In genomic region chr3:981156-981555, GRCh38 we compare ENCODE assay signal across 41 cellular contexts.
"Had no signal": no experiment of that assay in that cellular context is flagged by ENCODE, and none has a peak within 500 bp of the region (broad histone marks: within the 10 kb centered on the region; RNA-seq: fewer than 3 reads in every experiment).

No MANE protein-coding gene starts in this region.

- H3K9me3 ChIP-seq: adrenal gland, ascending aorta, body of pancreas had no signal

- H3K27ac Mint-ChIP-seq: activated naive CD4-positive, alpha-beta T cell treated with anti-CD3 and anti-CD28 coated beads for 36 hours; activated naive CD4-positive, alpha-beta T cell treated with anti-CD3 and anti-CD28 coated beads, Interleukin-2, amount 10 ng/mL, durations not matched to agents 7 days and 5 days; activated naive CD4-positive, alpha-beta T cell treated with anti-CD3 and anti-CD28 coated beads, Interleukin-2, amount 50 U/mL, for 24 hours; activated naive CD4-positive, alpha-beta T cell treated with anti-CD3 and anti-CD28 coated beads, Interleukin-2, amount 50 U/mL, for 72 hours; activated naive CD8-positive, alpha-beta T cell; activated naive CD8-positive, alpha-beta T cell treated with anti-CD3 and anti-CD28 coated beads for 36 hours; activated naive CD8-positive, alpha-beta T cell treated with anti-CD3 and anti-CD28 coated beads, Interleukin-2, amount 10 ng/mL, durations not matched to agents 7 days and 5 days; activated naive CD8-positive, alpha-beta T cell treated with anti-CD3 and anti-CD28 coated beads, Interleukin-2, amount 50 U/mL, for 24 hours; activated T-cell treated with anti-CD3 and anti-CD28 coated beads, Interleukin-2, amount 50 U/mL, for 24 hours; activated T-cell treated with anti-CD3 and anti-CD28 coated beads, Interleukin-2, amount 50 U/mL, for 72 hours; activated T-helper 1 cell treated with anti-CD3 and anti-CD28 coated beads, Interleukin-12 subunit alpha, Interleukin-12 subunit beta, Interleukin-2, Interleukin-4 antibody, amounts not matched to agents 30 ng/mL and 10 ng/mL and 1 ng/mL, durations not matched to agents 14 hours and 24 hours and 36 hours; activated T-helper 17 cell treated with anti-CD3 and anti-CD28 coated beads, Interleukin-2, amount 50 U/mL, for 72 hours; activated T-helper 2 cell treated with anti-CD3 and anti-CD28 coated beads, Interferon-gamma antibody, Interleukin-2, Interleukin-4, amounts not matched to agents 10 μg/mL and 5 μg/mL and 100 μg/mL, durations not matched to agents 14 hours and 24 hours and 36 hours; brain had no signal

- DNase-seq: activated effector memory CD4-positive, alpha-beta T cell treated with anti-CD3 and anti-CD28 coated beads, Interleukin-2, amount 50 U/mL, for 16 hours; activated effector memory CD4-positive, alpha-beta T cell treated with Interleukin-2 at 50 U/mL for 16 hours; activated gamma-delta T cell; activated gamma-delta T cell treated with Interleukin-2 at 50 U/mL for 16 hours; activated naive CD4-positive, alpha-beta T cell; activated naive CD4-positive, alpha-beta T cell treated with anti-CD3 and anti-CD28 coated beads for 36 hours; activated naive CD4-positive, alpha-beta T cell treated with anti-CD3 and anti-CD28 coated beads, Interleukin-2, amount 10 ng/mL, durations not matched to agents 7 days and 5 days; activated naive CD4-positive, alpha-beta T cell treated with anti-CD3 and anti-CD28 coated beads, Interleukin-2, amount 50 U/mL, for 16 hours; activated naive CD4-positive, alpha-beta T cell treated with Interleukin-2 at 50 U/mL for 16 hours; activated naive CD8-positive, alpha-beta T cell treated with anti-CD3 and anti-CD28 coated beads for 36 hours; activated naive CD8-positive, alpha-beta T cell treated with anti-CD3 and anti-CD28 coated beads, Interleukin-2, amount 10 ng/mL, durations not matched to agents 7 days and 5 days; activated naive CD8-positive, alpha-beta T cell treated with anti-CD3 and anti-CD28 coated beads, Interleukin-2, amount 50 U/mL, for 24 hours; activated T-cell treated with anti-CD3 and anti-CD28 coated beads for 4 hours; activated T-cell treated with anti-CD3 and anti-CD28 coated beads, Interleukin-2, amount 50 U/mL, for 1 hour; activated T-cell treated with anti-CD3 and anti-CD28 coated beads, Interleukin-2, amount 50 U/mL, for 24 hours; activated T-cell treated with anti-CD3 and anti-CD28 coated beads, Interleukin-2, amount 50 U/mL, for 4 hours; activated T-cell treated with anti-CD3 and anti-CD28 coated beads, Interleukin-2, amount 50 U/mL, for 48 hours; activated T-cell treated with anti-CD3 and anti-CD28 coated beads, Interleukin-2, amount 50 U/mL, for 72 hours; adrenal gland; amniotic stem cell; amygdala; anterior cingulate cortex; aorta; body of pancreas; brain microvascular endothelial cell; caudate nucleus; central memory CD4-positive, alpha-beta T cell; cerebellar nuclear complex had no signal

- H3K4me3 Mint-ChIP-seq: activated naive CD4-positive, alpha-beta T cell treated with anti-CD3 and anti-CD28 coated beads for 36 hours; activated naive CD4-positive, alpha-beta T cell treated with anti-CD3 and anti-CD28 coated beads, Interleukin-2, amount 10 ng/mL, durations not matched to agents 7 days and 5 days; activated naive CD4-positive, alpha-beta T cell treated with anti-CD3 and anti-CD28 coated beads, Interleukin-2, amount 50 U/mL, for 24 hours; activated naive CD8-positive, alpha-beta T cell; activated naive CD8-positive, alpha-beta T cell treated with anti-CD3 and anti-CD28 coated beads for 36 hours; activated naive CD8-positive, alpha-beta T cell treated with anti-CD3 and anti-CD28 coated beads, Interleukin-2, amount 10 ng/mL, durations not matched to agents 7 days and 5 days; activated naive CD8-positive, alpha-beta T cell treated with anti-CD3 and anti-CD28 coated beads, Interleukin-2, amount 50 U/mL, for 24 hours; activated T-cell treated with anti-CD3 and anti-CD28 coated beads, Interleukin-2, amount 50 U/mL, for 24 hours; activated T-cell treated with anti-CD3 and anti-CD28 coated beads, Interleukin-2, amount 50 U/mL, for 4 hours; activated T-cell treated with anti-CD3 and anti-CD28 coated beads, Interleukin-2, amount 50 U/mL, for 72 hours; activated T-helper 1 cell treated with anti-CD3 and anti-CD28 coated beads, Interleukin-12 subunit alpha, Interleukin-12 subunit beta, Interleukin-2, Interleukin-4 antibody, amounts not matched to agents 30 ng/mL and 10 ng/mL and 1 ng/mL, durations not matched to agents 14 hours and 24 hours and 36 hours; activated T-helper 17 cell treated with anti-CD3 and anti-CD28 coated beads, Interleukin-2, amount 50 U/mL, for 72 hours; brain; central memory CD8-positive, alpha-beta T cell had no signal

- H3K4me1 ChIP-seq: adrenal gland, ascending aorta, body of pancreas, breast epithelium had no signal

- ATAC-seq: activated naive CD4-positive, alpha-beta T cell treated with anti-CD3 and anti-CD28 coated beads, Interleukin-2, amount 50 U/mL, for 72 hours; activated naive CD8-positive, alpha-beta T cell treated with anti-CD3 and anti-CD28 coated beads, Interleukin-2, amount 50 U/mL, for 24 hours; activated T-cell treated with anti-CD3 and anti-CD28 coated beads, Interleukin-2, amount 50 U/mL, for 4 hours; activated T-cell treated with anti-CD3 and anti-CD28 coated beads, Interleukin-2, amount 50 U/mL, for 72 hours; activated T-helper 17 cell treated with anti-CD3 and anti-CD28 coated beads, Interleukin-2, amount 50 U/mL, for 72 hours; body of pancreas had no signal

- H3K27ac ChIP-seq: adrenal gland, ascending aorta, body of pancreas, brain microvascular endothelial cell, breast epithelium, cardiac muscle cell had no signal

- H3K4me3 ChIP-seq: adrenal gland, ascending aorta, body of pancreas, breast epithelium, cardiac muscle cell had no signal

- H3K4me1 Mint-ChIP-seq: activated naive CD4-positive, alpha-beta T cell treated with anti-CD3 and anti-CD28 coated beads, Interleukin-2, amount 10 ng/mL, durations not matched to agents 7 days and 5 days; activated naive CD4-positive, alpha-beta T cell treated with anti-CD3 and anti-CD28 coated beads, Interleukin-2, amount 50 U/mL, for 24 hours; activated naive CD8-positive, alpha-beta T cell treated with anti-CD3 and anti-CD28 coated beads for 36 hours; activated naive CD8-positive, alpha-beta T cell treated with anti-CD3 and anti-CD28 coated beads, Interleukin-2, amount 10 ng/mL, durations not matched to agents 7 days and 5 days; activated naive CD8-positive, alpha-beta T cell treated with anti-CD3 and anti-CD28 coated beads, Interleukin-2, amount 50 U/mL, for 24 hours; activated T-helper 17 cell treated with anti-CD3 and anti-CD28 coated beads, Interleukin-2, amount 50 U/mL, for 72 hours; central memory CD8-positive, alpha-beta T cell had no signal

- FAIRE-seq: astrocyte, bronchial epithelial cell had no signal

- H3K36me3 Mint-ChIP-seq: activated naive CD4-positive, alpha-beta T cell treated with anti-CD3 and anti-CD28 coated beads, Interleukin-2, amount 10 ng/mL, durations not matched to agents 7 days and 5 days; activated naive CD4-positive, alpha-beta T cell treated with anti-CD3 and anti-CD28 coated beads, Interleukin-2, amount 50 U/mL, for 24 hours; activated naive CD8-positive, alpha-beta T cell; activated naive CD8-positive, alpha-beta T cell treated with anti-CD3 and anti-CD28 coated beads for 36 hours; activated naive CD8-positive, alpha-beta T cell treated with anti-CD3 and anti-CD28 coated beads, Interleukin-2, amount 10 ng/mL, durations not matched to agents 7 days and 5 days; brain had no signal

- H3K27me3 ChIP-seq: adrenal gland, ascending aorta, body of pancreas, brain microvascular endothelial cell, breast epithelium, cardiac muscle cell had no signal

- H3K36me3 ChIP-seq: adrenal gland, ascending aorta, brain microvascular endothelial cell, breast epithelium, cardiac muscle cell had no signal

- H3K27me3 Mint-ChIP-seq: activated naive CD4-positive, alpha-beta T cell treated with anti-CD3 and anti-CD28 coated beads, Interleukin-2, amount 10 ng/mL, durations not matched to agents 7 days and 5 days; activated naive CD4-positive, alpha-beta T cell treated with anti-CD3 and anti-CD28 coated beads, Interleukin-2, amount 50 U/mL, for 24 hours; activated naive CD8-positive, alpha-beta T cell; activated naive CD8-positive, alpha-beta T cell treated with anti-CD3 and anti-CD28 coated beads for 36 hours; activated naive CD8-positive, alpha-beta T cell treated with anti-CD3 and anti-CD28 coated beads, Interleukin-2, amount 10 ng/mL, durations not matched to agents 7 days and 5 days; activated naive CD8-positive, alpha-beta T cell treated with anti-CD3 and anti-CD28 coated beads, Interleukin-2, amount 50 U/mL, for 24 hours; activated T-cell treated with anti-CD3 and anti-CD28 coated beads, Interleukin-2, amount 50 U/mL, for 24 hours; activated T-helper 17 cell treated with anti-CD3 and anti-CD28 coated beads, Interleukin-2, amount 50 U/mL, for 72 hours; brain; central memory CD8-positive, alpha-beta T cell had no signal
